Comparison of ENCODE assay signal across 27 cellular contexts in genomic region chr17:5128905-5129535, GRCh38.
"Had no signal": no experiment of that assay in that cellular context is flagged by ENCODE, and none has a peak within 500 bp of the region (broad histone marks: within the 10 kb centered on the region; RNA-seq: fewer than 3 reads in every experiment).

No MANE protein-coding gene starts in this region.

- DNase-seq: activated CD4-positive, alpha-beta T cell treated with anti-CD3 and anti-CD28 coated beads for 1 hour; activated CD8-positive, alpha-beta T cell treated with anti-CD3 and anti-CD28 coated beads, Interleukin-2, amount 10 ng/mL, durations not matched to agents 7 days and 5 days; activated gamma-delta T cell; activated naive CD4-positive, alpha-beta T cell treated with anti-CD3 and anti-CD28 coated beads, Interleukin-2, amount 10 ng/mL, durations not matched to agents 7 days and 5 days; activated naive CD8-positive, alpha-beta T cell treated with anti-CD3 and anti-CD28 coated beads, Interleukin-2, amount 10 ng/mL, durations not matched to agents 7 days and 5 days; cortex of kidney; foreskin fibroblast; hippocampal formation; natural killer cell; psoas muscle; SK-N-SH; spleen; stimulated activated naive CD4-positive, alpha-beta T cell treated with Interleukin-2 at 50 U/mL for 16 hours; SW 1271; T1000; testis; transverse colon had no signal

- H3K4me2 ChIP-seq: neural progenitor cell, SK-N-SH had no signal

- H3K36me3 ChIP-seq: ascending aorta, cardiac muscle cell, neural progenitor cell, spleen, transverse colon, vagina had no signal

- H3K9me3 ChIP-seq: ascending aorta, psoas muscle, SK-N-SH, spleen, testis, transverse colon, vagina had no signal

- H3K9ac ChIP-seq: neural progenitor cell, SK-N-SH had no signal

- H3K4me3 Mint-ChIP-seq: activated CD8-positive, alpha-beta T cell treated with anti-CD3 and anti-CD28 coated beads, Interleukin-2, amount 10 ng/mL, durations not matched to agents 7 days and 5 days; activated naive CD4-positive, alpha-beta T cell treated with anti-CD3 and anti-CD28 coated beads, Interleukin-2, amount 10 ng/mL, durations not matched to agents 7 days and 5 days; activated naive CD8-positive, alpha-beta T cell treated with anti-CD3 and anti-CD28 coated beads, Interleukin-2, amount 10 ng/mL, durations not matched to agents 7 days and 5 days; activated T-helper 1 cell treated with anti-CD3 and anti-CD28 coated beads, Interleukin-12 subunit alpha, Interleukin-12 subunit beta, Interleukin-2, Interleukin-4 antibody, amounts not matched to agents 30 ng/mL and 10 ng/mL and 1 ng/mL, durations not matched to agents 14 hours and 24 hours and 36 hours; brain; memory B cell; natural killer cell; neural progenitor cell; T-helper 1 cell treated with Interleukin-12 subunit alpha and Interleukin-12 subunit beta and Interleukin-4 antibody, amounts not matched to agents 30 μg/mL and 1 μg/mL, for 36 hours; WTC11 had no signal

- H2AFZ ChIP-seq: neural progenitor cell had no signal

- H3K4me1 Mint-ChIP-seq: activated naive CD4-positive, alpha-beta T cell treated with anti-CD3 and anti-CD28 coated beads, Interleukin-2, amount 10 ng/mL, durations not matched to agents 7 days and 5 days; activated naive CD8-positive, alpha-beta T cell treated with anti-CD3 and anti-CD28 coated beads, Interleukin-2, amount 10 ng/mL, durations not matched to agents 7 days and 5 days; memory B cell; natural killer cell; neural progenitor cell; WTC11 had no signal

- H3K27ac Mint-ChIP-seq: activated CD8-positive, alpha-beta T cell treated with anti-CD3 and anti-CD28 coated beads, Interleukin-2, amount 10 ng/mL, durations not matched to agents 7 days and 5 days; activated naive CD4-positive, alpha-beta T cell treated with anti-CD3 and anti-CD28 coated beads, Interleukin-2, amount 10 ng/mL, durations not matched to agents 7 days and 5 days; activated naive CD8-positive, alpha-beta T cell treated with anti-CD3 and anti-CD28 coated beads, Interleukin-2, amount 10 ng/mL, durations not matched to agents 7 days and 5 days; activated T-helper 1 cell treated with anti-CD3 and anti-CD28 coated beads, Interleukin-12 subunit alpha, Interleukin-12 subunit beta, Interleukin-2, Interleukin-4 antibody, amounts not matched to agents 30 ng/mL and 10 ng/mL and 1 ng/mL, durations not matched to agents 14 hours and 24 hours and 36 hours; brain; memory B cell; natural killer cell; neural progenitor cell; T-helper 1 cell treated with Interleukin-12 subunit alpha and Interleukin-12 subunit beta and Interleukin-4 antibody, amounts not matched to agents 30 μg/mL and 1 μg/mL, for 36 hours; WTC11 had no signal

- H3K4me1 ChIP-seq: ascending aorta, neural progenitor cell, psoas muscle, spleen, testis, transverse colon, vagina had no signal

- H3K27ac ChIP-seq: ascending aorta, cardiac muscle cell, neural progenitor cell, psoas muscle, spleen, testis, transverse colon, vagina had no signal

- H3K4me3 ChIP-seq: ascending aorta, cardiac muscle cell, neural progenitor cell, psoas muscle, spleen, testis, transverse colon, vagina had no signal

- ATAC-seq: activated CD8-positive, alpha-beta T cell treated with anti-CD3 and anti-CD28 coated beads, Interleukin-2, amount 10 ng/mL, durations not matched to agents 7 days and 5 days; left colon; natural killer cell; psoas muscle; WTC11 had no signal

- H3K36me3 Mint-ChIP-seq: activated naive CD4-positive, alpha-beta T cell treated with anti-CD3 and anti-CD28 coated beads, Interleukin-2, amount 10 ng/mL, durations not matched to agents 7 days and 5 days; activated naive CD8-positive, alpha-beta T cell treated with anti-CD3 and anti-CD28 coated beads, Interleukin-2, amount 10 ng/mL, durations not matched to agents 7 days and 5 days; brain; memory B cell; natural killer cell; neural progenitor cell; WTC11 had no signal

- H3K9me3 Mint-ChIP-seq: activated naive CD4-positive, alpha-beta T cell treated with anti-CD3 and anti-CD28 coated beads, Interleukin-2, amount 10 ng/mL, durations not matched to agents 7 days and 5 days; activated naive CD8-positive, alpha-beta T cell treated with anti-CD3 and anti-CD28 coated beads, Interleukin-2, amount 10 ng/mL, durations not matched to agents 7 days and 5 days; activated T-helper 1 cell treated with anti-CD3 and anti-CD28 coated beads, Interleukin-12 subunit alpha, Interleukin-12 subunit beta, Interleukin-2, Interleukin-4 antibody, amounts not matched to agents 30 ng/mL and 10 ng/mL and 1 ng/mL, durations not matched to agents 14 hours and 24 hours and 36 hours; brain; memory B cell; natural killer cell; T-helper 1 cell treated with Interleukin-12 subunit alpha and Interleukin-12 subunit beta and Interleukin-4 antibody, amounts not matched to agents 30 μg/mL and 1 μg/mL, for 36 hours; WTC11 had no signal

- H3K27me3 ChIP-seq: ascending aorta, cardiac muscle cell, testis, transverse colon, vagina had no signal
